ENCODE assay signal across 28 cellular contexts in the genomic region with DNA sequence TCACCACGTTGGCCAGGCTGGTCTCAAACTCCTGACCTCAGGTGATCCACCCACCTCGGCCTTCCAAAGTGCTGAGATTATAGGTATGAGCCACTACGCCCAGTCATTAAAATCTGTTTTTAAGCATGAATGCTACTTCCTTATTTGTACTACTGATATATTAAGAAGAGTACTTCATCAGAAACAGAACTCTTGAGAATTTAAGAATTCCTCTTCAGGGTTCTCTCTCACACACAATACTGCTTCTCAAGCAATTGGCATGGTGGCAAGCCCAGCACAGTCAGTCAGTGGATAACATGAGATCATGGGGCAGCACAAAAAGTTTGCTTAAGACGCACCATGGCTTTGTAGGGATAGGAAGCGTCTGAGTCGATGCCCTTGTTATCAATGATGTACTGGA. TPM values are rescaled to one million over a fixed set of nuclear protein-coding genes. Genes with fewer than 3 reads are reported as not detected.
"Had no signal": no experiment of that assay in that cellular context is flagged by ENCODE, and none has a peak within 500 bp of the region (broad histone marks: within the 10 kb centered on the region; RNA-seq: fewer than 3 reads in every experiment).

No MANE protein-coding gene starts in this region.

- H3K27me3 ChIP-seq: esophagus muscularis mucosa, foreskin keratinocyte, gastroesophageal sphincter, heart left ventricle, hepatocyte, right lobe of liver, testis, tibial artery had no signal

- H3K4me3 ChIP-seq: coronary artery, esophagus muscularis mucosa, gastroesophageal sphincter, heart left ventricle, hepatocyte, right lobe of liver, testis, tibial artery had no signal

- H3K9me3 ChIP-seq: esophagus muscularis mucosa, gastroesophageal sphincter, heart left ventricle, right lobe of liver, testis, tibial artery had no signal

- H3K27me3 Mint-ChIP-seq: naive B cell; natural killer cell treated with Interleukin-12 subunit alpha and Interleukin-12 subunit beta and Interleukin-15 and Interleukin-18, amount 100 ng/mL, for 72 hours; progenitor cell of endocrine pancreas; type B pancreatic cell had no signal

- ATAC-seq: foreskin keratinocyte; gastroesophageal sphincter; heart left ventricle; left lobe of liver; natural killer cell treated with Interleukin-12 subunit alpha and Interleukin-12 subunit beta and Interleukin-15 and Interleukin-18, amount 100 ng/mL, for 72 hours; right lobe of liver; stimulated activated naive CD8-positive, alpha-beta T cell treated with anti-CD3 and anti-CD28 coated beads, Interleukin-15, Interleukin-2, amounts not matched to agents 100 U/mL and 50 U/mL, for 24 hours had no signal

- H3K4me3 Mint-ChIP-seq: naive B cell; natural killer cell treated with Interleukin-12 subunit alpha and Interleukin-12 subunit beta and Interleukin-15 and Interleukin-18, amount 100 ng/mL, for 72 hours; neural crest cell; type B pancreatic cell had no signal

- H3K9me3 Mint-ChIP-seq: naive B cell; natural killer cell treated with Interleukin-12 subunit alpha and Interleukin-12 subunit beta and Interleukin-15 and Interleukin-18, amount 100 ng/mL, for 72 hours; neural crest cell; type B pancreatic cell had no signal

- H3K27ac Mint-ChIP-seq: natural killer cell treated with Interleukin-12 subunit alpha and Interleukin-12 subunit beta and Interleukin-15 and Interleukin-18, amount 100 ng/mL, for 72 hours; progenitor cell of endocrine pancreas; type B pancreatic cell had no signal

- H3K27ac ChIP-seq: coronary artery, esophagus muscularis mucosa, foreskin keratinocyte, gastroesophageal sphincter, heart left ventricle, hepatocyte, parathyroid adenoma, right lobe of liver, testis, tibial artery had no signal

- H2AFZ ChIP-seq: hepatocyte, parathyroid adenoma had no signal

- H3K4me1 ChIP-seq: esophagus muscularis mucosa, gastroesophageal sphincter, heart left ventricle, parathyroid adenoma, right lobe of liver, testis, tibial artery had no signal

- DNase-seq: dermis blood vessel endothelial cell; effector memory CD4-positive, alpha-beta T cell; foreskin keratinocyte; heart left ventricle; kidney; naive B cell; right lobe of liver; small intestine; stimulated activated CD4-positive, alpha-beta T cell treated with anti-CD3 and anti-CD28 coated beads, Interleukin-15, amount 100 ng/mL, for 24 hours; stimulated activated CD4-positive, alpha-beta T cell treated with anti-CD3 and anti-CD28 coated beads, Interleukin-2, amount 100 ng/mL, for 48 hours; stimulated activated CD8-positive, alpha-beta memory T cell treated with anti-CD3 and anti-CD28 coated beads, Interleukin-4, amount 100 ng/mL, for 48 hours; stimulated activated naive CD8-positive, alpha-beta T cell treated with anti-CD3 and anti-CD28 coated beads, Interleukin-15, Interleukin-2, amounts not matched to agents 100 U/mL and 50 U/mL, for 24 hours; substantia nigra; testis; tibial artery had no signal

- H3K4me2 ChIP-seq: hepatocyte had no signal

- H3K4me1 Mint-ChIP-seq: neural crest cell had no signal

- H3K36me3 Mint-ChIP-seq: type B pancreatic cell had no signal

- H3K79me2 ChIP-seq: hepatocyte, parathyroid adenoma had no signal

RNA-seq across cellular contexts. Expression of a gene that starts 30.7 kb away (rescaled TPM):
- total RNA-seq: endothelial cell of umbilical vein, epithelial cell of proximal tubule, fibroblast of lung, foreskin keratinocyte, neural crest cell, progenitor cell of endocrine pancreas had no signal
- polyA plus RNA-seq: endothelial cell of umbilical vein, fibroblast of lung, foreskin keratinocyte, heart left ventricle, hepatocyte had no signal
